In the genomic region with DNA sequence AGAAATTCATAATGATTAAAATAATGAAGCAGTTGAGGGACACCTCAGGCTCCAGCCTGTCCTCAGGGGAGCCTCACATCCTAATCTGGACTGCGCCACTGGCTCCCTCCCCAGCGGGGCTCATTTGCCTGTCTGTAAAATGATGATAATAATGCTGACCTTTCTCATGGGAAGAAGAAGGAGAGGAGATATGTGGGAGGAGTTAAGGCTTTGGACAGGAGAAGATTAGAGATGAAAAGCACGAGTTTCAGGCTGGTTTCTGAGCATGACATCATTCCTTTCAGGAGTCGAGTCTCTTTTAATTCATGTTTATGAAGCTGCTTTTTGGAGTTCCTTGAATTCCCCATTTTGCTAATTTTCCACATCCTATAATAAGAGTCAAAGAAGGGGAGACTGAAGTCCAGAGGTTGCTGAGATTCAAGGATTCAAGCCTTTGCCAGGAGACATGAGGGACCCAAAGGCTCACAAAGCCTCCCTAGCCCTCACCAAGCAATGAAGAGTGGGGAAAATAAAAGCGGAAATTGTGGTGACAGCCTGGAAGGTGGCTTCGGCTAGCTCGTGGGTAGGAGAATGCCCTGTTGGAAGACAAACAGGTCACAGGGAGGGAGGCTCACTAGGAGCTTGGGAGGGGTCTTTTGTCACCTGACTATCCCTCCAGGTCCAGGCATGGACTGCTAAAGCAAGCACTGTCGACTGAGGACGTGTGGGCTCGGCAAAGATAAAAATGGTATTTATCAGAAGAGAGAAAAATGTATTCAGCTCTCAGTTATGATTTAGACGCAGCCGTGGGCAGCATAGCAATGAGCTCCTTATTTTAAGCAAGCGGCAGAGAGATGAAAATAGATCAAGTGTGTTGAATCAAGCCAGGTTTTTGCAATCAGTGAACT, we compare ENCODE assay signal across 1 cellular context.
TF ChIP-seq lines count a peak whose summit lies in the region.

No MANE protein-coding gene starts in this region.

TF ChIP-seq in K562, 482 proteins besides CTCF, POLR2A, EP300 and RAD21 (continued from another document):
- TF ChIP-seq, protein P1, sequence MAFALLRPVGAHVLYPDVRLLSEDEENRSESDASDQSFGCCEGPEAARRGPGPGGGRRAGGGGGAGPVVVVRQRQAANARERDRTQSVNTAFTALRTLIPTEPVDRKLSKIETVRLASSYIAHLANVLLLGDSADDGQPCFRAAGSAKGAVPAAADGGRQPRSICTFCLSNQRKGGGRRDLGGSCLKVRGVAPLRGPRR (CRISPR knock-in tag; IDR thresholded peaks at IDR 0.05) = no peak
- TF ChIP-seq TAL1 (IDR thresholded peaks at IDR 0.05) (peak; percentile 90), ZNF766 (CRISPR knock-in tag; conservative IDR thresholded peaks at IDR 0.05) (peak; percentile 80), TAF7 (tag; IDR thresholded peaks at IDR 0.05) (peak; percentile 87), ESRRA (IDR thresholded peaks at IDR 0.05; ENCODE audit: borderline replicate concordance, low read depth) (peak; percentile 94), CREB1 (IDR thresholded peaks at IDR 0.05) (peak; percentile 50), CREB1 (CRISPR knock-in tag; IDR thresholded peaks at IDR 0.05) (peak; percentile 50; the same call in 1 of the 2 replicates), PPARD (CRISPR knock-in tag; IDR thresholded peaks at IDR 0.05) (no peak), NR2C1 (IDR thresholded peaks at IDR 0.05) (peak; percentile 93), NR2C1 (tag; IDR thresholded peaks at IDR 0.05) (peak; percentile 94), TBP (optimal IDR thresholded peaks at IDR 0.05; ENCODE audit: low read depth, low read length) (peak; percentile 87), GABPB1 (CRISPR knock-in tag; IDR thresholded peaks at IDR 0.05) (no peak; the same call in 1 of the 2 replicates), CXXC5 (CRISPR knock-in tag; IDR thresholded peaks at IDR 0.05) (peak; percentile 28; the same call in 1 of the 2 replicates), CBFA2T2 (conservative IDR thresholded peaks at IDR 0.05) (peak; percentile 93), ZNF133 (CRISPR knock-in tag; IDR thresholded peaks at IDR 0.05) (no peak), MAFF (IDR thresholded peaks at IDR 0.05; ENCODE audit: low read length) (peak; percentile 81), ZNF644 (tag; IDR thresholded peaks at IDR 0.05; ENCODE audit: low read depth) (no peak), MECOM (CRISPR knock-in tag; IDR thresholded peaks at IDR 0.05) (no peak), ASH1L (IDR thresholded peaks at IDR 0.05; ENCODE audit: borderline replicate concordance, low read depth, partially characterized antibody) (no peak), TCF7L2 (IDR thresholded peaks at IDR 0.05; ENCODE audit: low read depth, low read length) (no peak), ESRRB (CRISPR knock-in tag; IDR thresholded peaks at IDR 0.05; ENCODE audit: borderline replicate concordance) (no peak), ZNF436 (CRISPR knock-in tag; IDR thresholded peaks at IDR 0.05) (no peak), NR2C2 (CRISPR knock-in tag; IDR thresholded peaks at IDR 0.05) (no peak), NR2C2 (tag; IDR thresholded peaks at IDR 0.05) (peak; percentile 96)
- TF ChIP-seq, protein P2, sequence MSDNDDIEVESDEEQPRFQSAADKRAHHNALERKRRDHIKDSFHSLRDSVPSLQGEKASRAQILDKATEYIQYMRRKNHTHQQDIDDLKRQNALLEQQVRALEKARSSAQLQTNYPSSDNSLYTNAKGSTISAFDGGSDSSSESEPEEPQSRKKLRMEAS (CRISPR knock-in tag; IDR thresholded peaks at IDR 0.05) = peak; percentile 49; the same call in 1 of the 2 replicates
- TF ChIP-seq, protein P3, sequence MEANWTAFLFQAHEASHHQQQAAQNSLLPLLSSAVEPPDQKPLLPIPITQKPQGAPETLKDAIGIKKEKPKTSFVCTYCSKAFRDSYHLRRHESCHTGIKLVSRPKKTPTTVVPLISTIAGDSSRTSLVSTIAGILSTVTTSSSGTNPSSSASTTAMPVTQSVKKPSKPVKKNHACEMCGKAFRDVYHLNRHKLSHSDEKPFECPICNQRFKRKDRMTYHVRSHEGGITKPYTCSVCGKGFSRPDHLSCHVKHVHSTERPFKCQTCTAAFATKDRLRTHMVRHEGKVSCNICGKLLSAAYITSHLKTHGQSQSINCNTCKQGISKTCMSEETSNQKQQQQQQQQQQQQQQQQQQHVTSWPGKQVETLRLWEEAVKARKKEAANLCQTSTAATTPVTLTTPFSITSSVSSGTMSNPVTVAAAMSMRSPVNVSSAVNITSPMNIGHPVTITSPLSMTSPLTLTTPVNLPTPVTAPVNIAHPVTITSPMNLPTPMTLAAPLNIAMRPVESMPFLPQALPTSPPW (CRISPR knock-in tag; IDR thresholded peaks at IDR 0.05) = peak; percentile 73
- TF ChIP-seq, protein P4, sequence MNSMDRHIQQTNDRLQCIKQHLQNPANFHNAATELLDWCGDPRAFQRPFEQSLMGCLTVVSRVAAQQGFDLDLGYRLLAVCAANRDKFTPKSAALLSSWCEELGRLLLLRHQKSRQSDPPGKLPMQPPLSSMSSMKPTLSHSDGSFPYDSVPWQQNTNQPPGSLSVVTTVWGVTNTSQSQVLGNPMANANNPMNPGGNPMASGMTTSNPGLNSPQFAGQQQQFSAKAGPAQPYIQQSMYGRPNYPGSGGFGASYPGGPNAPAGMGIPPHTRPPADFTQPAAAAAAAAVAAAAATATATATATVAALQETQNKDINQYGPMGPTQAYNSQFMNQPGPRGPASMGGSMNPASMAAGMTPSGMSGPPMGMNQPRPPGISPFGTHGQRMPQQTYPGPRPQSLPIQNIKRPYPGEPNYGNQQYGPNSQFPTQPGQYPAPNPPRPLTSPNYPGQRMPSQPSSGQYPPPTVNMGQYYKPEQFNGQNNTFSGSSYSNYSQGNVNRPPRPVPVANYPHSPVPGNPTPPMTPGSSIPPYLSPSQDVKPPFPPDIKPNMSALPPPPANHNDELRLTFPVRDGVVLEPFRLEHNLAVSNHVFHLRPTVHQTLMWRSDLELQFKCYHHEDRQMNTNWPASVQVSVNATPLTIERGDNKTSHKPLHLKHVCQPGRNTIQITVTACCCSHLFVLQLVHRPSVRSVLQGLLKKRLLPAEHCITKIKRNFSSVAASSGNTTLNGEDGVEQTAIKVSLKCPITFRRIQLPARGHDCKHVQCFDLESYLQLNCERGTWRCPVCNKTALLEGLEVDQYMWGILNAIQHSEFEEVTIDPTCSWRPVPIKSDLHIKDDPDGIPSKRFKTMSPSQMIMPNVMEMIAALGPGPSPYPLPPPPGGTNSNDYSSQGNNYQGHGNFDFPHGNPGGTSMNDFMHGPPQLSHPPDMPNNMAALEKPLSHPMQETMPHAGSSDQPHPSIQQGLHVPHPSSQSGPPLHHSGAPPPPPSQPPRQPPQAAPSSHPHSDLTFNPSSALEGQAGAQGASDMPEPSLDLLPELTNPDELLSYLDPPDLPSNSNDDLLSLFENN (IDR thresholded peaks at IDR 0.05; ENCODE audit: low read depth in 2 of 2, low read length in 2 of 2) = peak in 1 of 2 experiments; percentile 88; a peak in 2 of 4 replicates
- TF ChIP-seq, protein P5, sequence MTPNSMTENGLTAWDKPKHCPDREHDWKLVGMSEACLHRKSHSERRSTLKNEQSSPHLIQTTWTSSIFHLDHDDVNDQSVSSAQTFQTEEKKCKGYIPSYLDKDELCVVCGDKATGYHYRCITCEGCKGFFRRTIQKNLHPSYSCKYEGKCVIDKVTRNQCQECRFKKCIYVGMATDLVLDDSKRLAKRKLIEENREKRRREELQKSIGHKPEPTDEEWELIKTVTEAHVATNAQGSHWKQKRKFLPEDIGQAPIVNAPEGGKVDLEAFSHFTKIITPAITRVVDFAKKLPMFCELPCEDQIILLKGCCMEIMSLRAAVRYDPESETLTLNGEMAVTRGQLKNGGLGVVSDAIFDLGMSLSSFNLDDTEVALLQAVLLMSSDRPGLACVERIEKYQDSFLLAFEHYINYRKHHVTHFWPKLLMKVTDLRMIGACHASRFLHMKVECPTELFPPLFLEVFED (CRISPR knock-in tag; conservative IDR thresholded peaks at IDR 0.05) = 0 out of 2 replicates have a peak, but pooled peaks have one; percentile 58
- TF ChIP-seq, protein P6, sequence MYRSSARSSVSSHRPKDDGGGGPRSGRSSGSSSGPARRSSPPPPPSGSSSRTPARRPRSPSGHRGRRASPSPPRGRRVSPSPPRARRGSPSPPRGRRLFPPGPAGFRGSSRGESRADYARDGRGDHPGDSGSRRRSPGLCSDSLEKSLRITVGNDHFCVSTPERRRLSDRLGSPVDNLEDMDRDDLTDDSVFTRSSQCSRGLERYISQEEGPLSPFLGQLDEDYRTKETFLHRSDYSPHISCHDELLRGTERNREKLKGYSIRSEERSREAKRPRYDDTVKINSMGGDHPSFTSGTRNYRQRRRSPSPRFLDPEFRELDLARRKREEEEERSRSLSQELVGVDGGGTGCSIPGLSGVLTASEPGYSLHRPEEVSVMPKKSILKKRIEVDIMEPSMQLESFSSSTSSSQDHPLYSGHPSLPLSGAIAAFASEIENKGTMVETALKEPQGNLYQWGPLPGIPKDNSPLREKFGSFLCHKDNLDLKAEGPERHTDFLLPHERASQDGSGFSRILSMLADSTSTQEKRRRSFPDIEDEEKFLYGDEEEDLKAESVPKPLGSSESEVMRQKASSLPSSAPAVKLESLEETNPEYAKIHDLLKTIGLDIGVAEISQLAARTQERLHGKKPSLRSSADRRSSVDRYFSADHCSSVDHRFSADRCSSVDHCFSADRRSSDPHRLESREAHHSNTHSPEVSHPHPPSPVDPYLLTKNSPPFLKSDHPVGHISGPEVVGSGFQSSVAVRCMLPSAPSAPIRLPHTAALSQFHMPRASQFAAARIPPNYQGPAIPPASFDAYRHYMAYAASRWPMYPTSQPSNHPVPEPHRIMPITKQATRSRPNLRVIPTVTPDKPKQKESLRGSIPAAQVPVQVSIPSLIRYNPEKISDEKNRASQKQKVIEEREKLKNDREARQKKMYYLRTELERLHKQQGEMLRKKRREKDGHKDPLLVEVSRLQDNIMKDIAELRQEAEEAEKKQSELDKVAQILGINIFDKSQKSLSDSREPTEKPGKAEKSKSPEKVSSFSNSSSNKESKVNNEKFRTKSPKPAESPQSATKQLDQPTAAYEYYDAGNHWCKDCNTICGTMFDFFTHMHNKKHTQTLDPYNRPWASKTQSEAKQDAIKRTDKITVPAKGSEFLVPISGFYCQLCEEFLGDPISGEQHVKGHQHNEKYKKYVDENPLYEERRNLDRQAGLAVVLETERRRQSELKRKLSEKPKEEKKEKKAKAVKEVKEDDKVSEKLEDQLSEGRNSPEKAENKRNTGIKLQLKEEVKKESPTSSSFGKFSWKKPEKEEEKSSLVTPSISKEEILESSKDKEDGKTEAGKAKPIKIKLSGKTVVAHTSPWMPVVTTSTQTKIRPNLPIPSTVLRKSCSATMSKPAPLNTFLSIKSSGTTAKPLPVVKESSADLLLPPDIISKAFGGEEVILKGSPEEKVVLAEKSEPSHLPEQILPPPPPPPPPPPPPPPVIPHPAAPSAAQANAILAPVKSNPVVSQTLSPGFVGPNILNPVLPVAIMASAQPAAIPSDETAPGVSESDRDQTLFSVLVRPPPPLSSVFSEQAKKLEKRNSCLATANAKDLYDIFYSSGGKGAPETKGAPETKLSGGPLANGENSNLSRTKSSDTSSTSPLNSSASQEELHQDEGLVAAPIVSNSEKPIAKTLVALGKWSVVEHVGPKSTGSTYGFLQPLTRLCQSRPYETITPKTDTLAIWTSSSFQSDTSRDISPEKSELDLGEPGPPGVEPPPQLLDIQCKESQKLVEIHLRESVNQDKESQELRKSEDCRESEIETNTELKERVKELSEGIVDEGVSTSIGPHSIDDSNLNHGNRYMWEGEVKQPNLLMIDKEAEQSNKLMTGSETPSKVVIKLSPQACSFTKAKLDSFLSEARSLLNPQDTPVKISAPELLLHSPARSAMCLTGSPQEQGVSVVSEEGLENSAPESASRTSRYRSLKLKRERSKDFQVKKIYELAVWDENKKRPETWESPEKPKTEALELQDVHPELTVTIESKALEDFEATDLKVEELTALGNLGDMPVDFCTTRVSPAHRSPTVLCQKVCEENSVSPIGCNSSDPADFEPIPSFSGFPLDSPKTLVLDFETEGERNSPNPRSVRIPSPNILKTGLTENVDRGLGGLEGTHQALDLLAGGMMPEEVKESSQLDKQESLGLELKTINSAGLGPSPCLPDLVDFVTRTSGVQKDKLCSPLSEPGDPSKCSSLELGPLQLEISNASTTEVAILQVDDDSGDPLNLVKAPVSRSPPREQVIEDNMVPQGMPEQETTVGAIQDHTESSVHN (IDR thresholded peaks at IDR 0.05; ENCODE audit: borderline replicate concordance in 1 of 2, low read depth in 1 of 2) = 0 out of 4 replicates have a peak, but pooled peaks of 1 of the 2 experiments have one; percentile 55
- TF ChIP-seq, protein P7, sequence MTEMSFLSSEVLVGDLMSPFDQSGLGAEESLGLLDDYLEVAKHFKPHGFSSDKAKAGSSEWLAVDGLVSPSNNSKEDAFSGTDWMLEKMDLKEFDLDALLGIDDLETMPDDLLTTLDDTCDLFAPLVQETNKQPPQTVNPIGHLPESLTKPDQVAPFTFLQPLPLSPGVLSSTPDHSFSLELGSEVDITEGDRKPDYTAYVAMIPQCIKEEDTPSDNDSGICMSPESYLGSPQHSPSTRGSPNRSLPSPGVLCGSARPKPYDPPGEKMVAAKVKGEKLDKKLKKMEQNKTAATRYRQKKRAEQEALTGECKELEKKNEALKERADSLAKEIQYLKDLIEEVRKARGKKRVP (CRISPR knock-in tag; IDR thresholded peaks at IDR 0.05) = peak; percentile 78
